1 cellular context compared by ENCODE assay signal in the genomic region with DNA sequence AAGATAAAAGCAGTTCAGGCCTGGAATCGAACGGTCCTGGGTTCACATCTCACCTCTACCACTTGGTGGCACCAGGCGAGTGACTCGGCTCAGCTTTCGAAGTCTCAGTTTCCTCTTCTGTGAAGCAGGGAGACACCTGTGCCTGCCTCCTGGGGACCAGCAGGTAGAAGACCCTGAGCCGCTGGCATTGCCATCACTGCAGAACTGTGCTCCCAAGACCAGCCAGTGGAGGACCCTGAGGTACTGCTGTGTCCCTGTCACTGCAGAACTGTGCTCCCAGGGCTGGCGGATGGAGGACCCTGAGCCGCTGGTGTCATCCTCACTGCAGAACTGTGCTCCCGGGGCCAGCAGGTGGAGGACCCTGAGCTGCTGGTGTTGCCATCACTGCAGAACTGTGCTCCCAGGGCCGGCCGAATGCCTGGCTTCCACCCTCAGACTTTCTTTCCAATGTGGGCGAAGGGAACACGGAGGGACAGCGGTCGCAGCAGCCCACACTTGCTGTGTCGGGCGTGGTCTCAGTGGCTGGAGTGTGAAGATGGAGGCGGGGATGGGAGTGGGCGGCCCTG.
TF ChIP-seq lines count a peak whose summit lies in the region.

No MANE protein-coding gene starts in this region.

TF ChIP-seq in HepG2, 621 proteins besides CTCF, POLR2A, EP300 and RAD21 (continued from another document and continues in another):
- TF ChIP-seq, protein P1, sequence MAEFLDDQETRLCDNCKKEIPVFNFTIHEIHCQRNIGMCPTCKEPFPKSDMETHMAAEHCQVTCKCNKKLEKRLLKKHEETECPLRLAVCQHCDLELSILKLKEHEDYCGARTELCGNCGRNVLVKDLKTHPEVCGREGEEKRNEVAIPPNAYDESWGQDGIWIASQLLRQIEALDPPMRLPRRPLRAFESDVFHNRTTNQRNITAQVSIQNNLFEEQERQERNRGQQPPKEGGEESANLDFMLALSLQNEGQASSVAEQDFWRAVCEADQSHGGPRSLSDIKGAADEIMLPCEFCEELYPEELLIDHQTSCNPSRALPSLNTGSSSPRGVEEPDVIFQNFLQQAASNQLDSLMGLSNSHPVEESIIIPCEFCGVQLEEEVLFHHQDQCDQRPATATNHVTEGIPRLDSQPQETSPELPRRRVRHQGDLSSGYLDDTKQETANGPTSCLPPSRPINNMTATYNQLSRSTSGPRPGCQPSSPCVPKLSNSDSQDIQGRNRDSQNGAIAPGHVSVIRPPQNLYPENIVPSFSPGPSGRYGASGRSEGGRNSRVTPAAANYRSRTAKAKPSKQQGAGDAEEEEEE (CRISPR knock-in tag; IDR thresholded peaks at IDR 0.05; ENCODE audit: borderline replicate concordance): 0 out of 2 replicates have a peak, but pooled peaks have one; percentile 39
- TF ChIP-seq, protein P2, sequence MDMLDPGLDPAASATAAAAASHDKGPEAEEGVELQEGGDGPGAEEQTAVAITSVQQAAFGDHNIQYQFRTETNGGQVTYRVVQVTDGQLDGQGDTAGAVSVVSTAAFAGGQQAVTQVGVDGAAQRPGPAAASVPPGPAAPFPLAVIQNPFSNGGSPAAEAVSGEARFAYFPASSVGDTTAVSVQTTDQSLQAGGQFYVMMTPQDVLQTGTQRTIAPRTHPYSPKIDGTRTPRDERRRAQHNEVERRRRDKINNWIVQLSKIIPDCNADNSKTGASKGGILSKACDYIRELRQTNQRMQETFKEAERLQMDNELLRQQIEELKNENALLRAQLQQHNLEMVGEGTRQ (IDR thresholded peaks at IDR 0.05; ENCODE audit: low read depth, low read length): no peak
- TF ChIP-seq, protein P2 (CRISPR knock-in tag; IDR thresholded peaks at IDR 0.05; ENCODE audit: borderline replicate concordance): no peak
- no peak for TF ChIP-seq ZKSCAN8 (CRISPR knock-in tag; IDR thresholded peaks at IDR 0.05; ENCODE audit: borderline replicate concordance)
- TF ChIP-seq ZNF546 (CRISPR knock-in tag; conservative IDR thresholded peaks at IDR 0.05): no peak
- no peak for TF ChIP-seq CBX2 (IDR thresholded peaks at IDR 0.05; ENCODE audit: low read depth, low read length)
- TF ChIP-seq CBX2 (CRISPR knock-in tag; IDR thresholded peaks at IDR 0.05; ENCODE audit: low read depth): no peak
- TF ChIP-seq, protein P3, sequence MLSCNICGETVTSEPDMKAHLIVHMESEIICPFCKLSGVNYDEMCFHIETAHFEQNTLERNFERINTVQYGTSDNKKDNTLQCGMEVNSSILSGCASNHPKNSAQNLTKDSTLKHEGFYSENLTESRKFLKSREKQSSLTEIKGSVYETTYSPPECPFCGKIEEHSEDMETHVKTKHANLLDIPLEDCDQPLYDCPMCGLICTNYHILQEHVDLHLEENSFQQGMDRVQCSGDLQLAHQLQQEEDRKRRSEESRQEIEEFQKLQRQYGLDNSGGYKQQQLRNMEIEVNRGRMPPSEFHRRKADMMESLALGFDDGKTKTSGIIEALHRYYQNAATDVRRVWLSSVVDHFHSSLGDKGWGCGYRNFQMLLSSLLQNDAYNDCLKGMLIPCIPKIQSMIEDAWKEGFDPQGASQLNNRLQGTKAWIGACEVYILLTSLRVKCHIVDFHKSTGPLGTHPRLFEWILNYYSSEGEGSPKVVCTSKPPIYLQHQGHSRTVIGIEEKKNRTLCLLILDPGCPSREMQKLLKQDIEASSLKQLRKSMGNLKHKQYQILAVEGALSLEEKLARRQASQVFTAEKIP (CRISPR knock-in tag; IDR thresholded peaks at IDR 0.05; ENCODE audit: borderline replicate concordance): no peak
- TF ChIP-seq, protein P4, sequence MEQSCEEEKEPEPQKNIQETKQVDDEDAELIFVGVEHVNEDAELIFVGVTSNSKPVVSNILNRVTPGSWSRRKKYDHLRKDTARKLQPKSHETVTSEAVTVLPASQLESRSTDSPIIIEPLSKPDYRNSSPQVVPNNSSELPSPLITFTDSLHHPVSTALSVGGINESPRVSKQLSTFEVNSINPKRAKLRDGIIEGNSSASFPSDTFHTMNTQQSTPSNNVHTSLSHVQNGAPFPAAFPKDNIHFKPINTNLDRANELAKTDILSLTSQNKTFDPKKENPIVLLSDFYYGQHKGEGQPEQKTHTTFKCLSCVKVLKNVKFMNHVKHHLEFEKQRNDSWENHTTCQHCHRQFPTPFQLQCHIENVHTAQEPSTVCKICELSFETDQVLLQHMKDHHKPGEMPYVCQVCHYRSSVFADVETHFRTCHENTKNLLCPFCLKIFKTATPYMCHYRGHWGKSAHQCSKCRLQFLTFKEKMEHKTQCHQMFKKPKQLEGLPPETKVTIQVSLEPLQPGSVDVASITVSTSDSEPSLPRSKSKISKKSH (CRISPR knock-in tag; IDR thresholded peaks at IDR 0.05; ENCODE audit: borderline replicate concordance): peak; percentile 23; the same call in 1 of the 2 replicates
- TF ChIP-seq NAIF1 (CRISPR knock-in tag; IDR thresholded peaks at IDR 0.05; ENCODE audit: borderline replicate concordance): no peak
- TF ChIP-seq, protein P5, sequence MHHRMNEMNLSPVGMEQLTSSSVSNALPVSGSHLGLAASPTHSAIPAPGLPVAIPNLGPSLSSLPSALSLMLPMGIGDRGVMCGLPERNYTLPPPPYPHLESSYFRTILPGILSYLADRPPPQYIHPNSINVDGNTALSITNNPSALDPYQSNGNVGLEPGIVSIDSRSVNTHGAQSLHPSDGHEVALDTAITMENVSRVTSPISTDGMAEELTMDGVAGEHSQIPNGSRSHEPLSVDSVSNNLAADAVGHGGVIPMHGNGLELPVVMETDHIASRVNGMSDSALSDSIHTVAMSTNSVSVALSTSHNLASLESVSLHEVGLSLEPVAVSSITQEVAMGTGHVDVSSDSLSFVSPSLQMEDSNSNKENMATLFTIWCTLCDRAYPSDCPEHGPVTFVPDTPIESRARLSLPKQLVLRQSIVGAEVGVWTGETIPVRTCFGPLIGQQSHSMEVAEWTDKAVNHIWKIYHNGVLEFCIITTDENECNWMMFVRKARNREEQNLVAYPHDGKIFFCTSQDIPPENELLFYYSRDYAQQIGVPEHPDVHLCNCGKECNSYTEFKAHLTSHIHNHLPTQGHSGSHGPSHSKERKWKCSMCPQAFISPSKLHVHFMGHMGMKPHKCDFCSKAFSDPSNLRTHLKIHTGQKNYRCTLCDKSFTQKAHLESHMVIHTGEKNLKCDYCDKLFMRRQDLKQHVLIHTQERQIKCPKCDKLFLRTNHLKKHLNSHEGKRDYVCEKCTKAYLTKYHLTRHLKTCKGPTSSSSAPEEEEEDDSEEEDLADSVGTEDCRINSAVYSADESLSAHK (CRISPR knock-in tag; IDR thresholded peaks at IDR 0.05; ENCODE audit: borderline replicate concordance): no peak
- no peak for TF ChIP-seq ARNTL (CRISPR knock-in tag; IDR thresholded peaks at IDR 0.05)
- TF ChIP-seq, protein P6, sequence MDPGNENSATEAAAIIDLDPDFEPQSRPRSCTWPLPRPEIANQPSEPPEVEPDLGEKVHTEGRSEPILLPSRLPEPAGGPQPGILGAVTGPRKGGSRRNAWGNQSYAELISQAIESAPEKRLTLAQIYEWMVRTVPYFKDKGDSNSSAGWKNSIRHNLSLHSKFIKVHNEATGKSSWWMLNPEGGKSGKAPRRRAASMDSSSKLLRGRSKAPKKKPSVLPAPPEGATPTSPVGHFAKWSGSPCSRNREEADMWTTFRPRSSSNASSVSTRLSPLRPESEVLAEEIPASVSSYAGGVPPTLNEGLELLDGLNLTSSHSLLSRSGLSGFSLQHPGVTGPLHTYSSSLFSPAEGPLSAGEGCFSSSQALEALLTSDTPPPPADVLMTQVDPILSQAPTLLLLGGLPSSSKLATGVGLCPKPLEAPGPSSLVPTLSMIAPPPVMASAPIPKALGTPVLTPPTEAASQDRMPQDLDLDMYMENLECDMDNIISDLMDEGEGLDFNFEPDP (CRISPR knock-in tag; conservative IDR thresholded peaks at IDR 0.05): no peak
- TF ChIP-seq, protein P7, sequence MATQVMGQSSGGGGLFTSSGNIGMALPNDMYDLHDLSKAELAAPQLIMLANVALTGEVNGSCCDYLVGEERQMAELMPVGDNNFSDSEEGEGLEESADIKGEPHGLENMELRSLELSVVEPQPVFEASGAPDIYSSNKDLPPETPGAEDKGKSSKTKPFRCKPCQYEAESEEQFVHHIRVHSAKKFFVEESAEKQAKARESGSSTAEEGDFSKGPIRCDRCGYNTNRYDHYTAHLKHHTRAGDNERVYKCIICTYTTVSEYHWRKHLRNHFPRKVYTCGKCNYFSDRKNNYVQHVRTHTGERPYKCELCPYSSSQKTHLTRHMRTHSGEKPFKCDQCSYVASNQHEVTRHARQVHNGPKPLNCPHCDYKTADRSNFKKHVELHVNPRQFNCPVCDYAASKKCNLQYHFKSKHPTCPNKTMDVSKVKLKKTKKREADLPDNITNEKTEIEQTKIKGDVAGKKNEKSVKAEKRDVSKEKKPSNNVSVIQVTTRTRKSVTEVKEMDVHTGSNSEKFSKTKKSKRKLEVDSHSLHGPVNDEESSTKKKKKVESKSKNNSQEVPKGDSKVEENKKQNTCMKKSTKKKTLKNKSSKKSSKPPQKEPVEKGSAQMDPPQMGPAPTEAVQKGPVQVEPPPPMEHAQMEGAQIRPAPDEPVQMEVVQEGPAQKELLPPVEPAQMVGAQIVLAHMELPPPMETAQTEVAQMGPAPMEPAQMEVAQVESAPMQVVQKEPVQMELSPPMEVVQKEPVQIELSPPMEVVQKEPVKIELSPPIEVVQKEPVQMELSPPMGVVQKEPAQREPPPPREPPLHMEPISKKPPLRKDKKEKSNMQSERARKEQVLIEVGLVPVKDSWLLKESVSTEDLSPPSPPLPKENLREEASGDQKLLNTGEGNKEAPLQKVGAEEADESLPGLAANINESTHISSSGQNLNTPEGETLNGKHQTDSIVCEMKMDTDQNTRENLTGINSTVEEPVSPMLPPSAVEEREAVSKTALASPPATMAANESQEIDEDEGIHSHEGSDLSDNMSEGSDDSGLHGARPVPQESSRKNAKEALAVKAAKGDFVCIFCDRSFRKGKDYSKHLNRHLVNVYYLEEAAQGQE (IDR thresholded peaks at IDR 0.05; ENCODE audit: borderline replicate concordance in 1 of 2, low read depth in 1 of 2, low read length in 2 of 2): no peak
- TF ChIP-seq ARID2 (CRISPR knock-in tag; IDR thresholded peaks at IDR 0.05; ENCODE audit: borderline replicate concordance): no peak
- TF ChIP-seq U2AF2 (IDR thresholded peaks at IDR 0.05; ENCODE audit: low read depth, low read length): no peak
- TF ChIP-seq ZNF782 (CRISPR knock-in tag; IDR thresholded peaks at IDR 0.05; ENCODE audit: borderline replicate concordance): no peak
- no peak for TF ChIP-seq RCOR2 (CRISPR knock-in tag; IDR thresholded peaks at IDR 0.05)
- TF ChIP-seq ZFP90 (CRISPR knock-in tag; IDR thresholded peaks at IDR 0.05; ENCODE audit: borderline replicate concordance): no peak
- no peak for TF ChIP-seq ZNF317 (CRISPR knock-in tag; IDR thresholded peaks at IDR 0.05)
- TF ChIP-seq, protein P8, sequence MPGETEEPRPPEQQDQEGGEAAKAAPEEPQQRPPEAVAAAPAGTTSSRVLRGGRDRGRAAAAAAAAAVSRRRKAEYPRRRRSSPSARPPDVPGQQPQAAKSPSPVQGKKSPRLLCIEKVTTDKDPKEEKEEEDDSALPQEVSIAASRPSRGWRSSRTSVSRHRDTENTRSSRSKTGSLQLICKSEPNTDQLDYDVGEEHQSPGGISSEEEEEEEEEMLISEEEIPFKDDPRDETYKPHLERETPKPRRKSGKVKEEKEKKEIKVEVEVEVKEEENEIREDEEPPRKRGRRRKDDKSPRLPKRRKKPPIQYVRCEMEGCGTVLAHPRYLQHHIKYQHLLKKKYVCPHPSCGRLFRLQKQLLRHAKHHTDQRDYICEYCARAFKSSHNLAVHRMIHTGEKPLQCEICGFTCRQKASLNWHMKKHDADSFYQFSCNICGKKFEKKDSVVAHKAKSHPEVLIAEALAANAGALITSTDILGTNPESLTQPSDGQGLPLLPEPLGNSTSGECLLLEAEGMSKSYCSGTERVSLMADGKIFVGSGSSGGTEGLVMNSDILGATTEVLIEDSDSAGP (CRISPR knock-in tag; IDR thresholded peaks at IDR 0.05; ENCODE audit: borderline replicate concordance): peak; percentile 63; the same call in 1 of the 2 replicates
- TF ChIP-seq NFKBIZ (CRISPR knock-in tag; IDR thresholded peaks at IDR 0.05): no peak
- no peak for TF ChIP-seq FOXA1 (IDR thresholded peaks at IDR 0.05)
- TF ChIP-seq FOXA1 (CRISPR knock-in tag; IDR thresholded peaks at IDR 0.05): no peak
- TF ChIP-seq, protein P9, sequence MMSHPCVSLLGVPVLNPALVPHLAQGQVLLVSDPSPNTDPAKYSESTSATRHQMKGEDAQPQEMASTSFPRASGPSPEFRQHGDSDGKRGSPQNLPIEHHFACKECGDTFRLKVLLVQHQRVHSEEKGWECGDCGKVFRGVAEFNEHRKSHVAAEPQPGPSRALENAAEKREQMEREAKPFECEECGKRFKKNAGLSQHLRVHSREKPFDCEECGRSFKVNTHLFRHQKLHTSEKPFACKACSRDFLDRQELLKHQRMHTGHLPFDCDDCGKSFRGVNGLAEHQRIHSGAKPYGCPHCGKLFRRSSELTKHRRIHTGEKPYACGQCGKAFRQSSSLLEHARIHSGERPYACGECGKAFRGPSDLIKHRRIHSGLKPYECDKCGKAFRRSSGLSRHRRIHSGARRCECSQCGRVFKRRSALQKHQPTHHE (CRISPR knock-in tag; IDR thresholded peaks at IDR 0.05; ENCODE audit: borderline replicate concordance): no peak
- no peak for TF ChIP-seq ZFAT (CRISPR knock-in tag; conservative IDR thresholded peaks at IDR 0.05)
- no peak for TF ChIP-seq ZNF577 (CRISPR knock-in tag; IDR thresholded peaks at IDR 0.05; ENCODE audit: borderline replicate concordance, low read depth)
- TF ChIP-seq ZNF274 (CRISPR knock-in tag; IDR thresholded peaks at IDR 0.05): 0 out of 2 replicates have a peak, but pooled peaks have one; percentile 55
- TF ChIP-seq ZSCAN29 (CRISPR knock-in tag; conservative IDR thresholded peaks at IDR 0.05): no peak
- TF ChIP-seq MBNL3 (CRISPR knock-in tag; conservative IDR thresholded peaks at IDR 0.05): no peak
- peak; percentile 52; the same call in 1 of the 2 replicates for TF ChIP-seq ZKSCAN5 (CRISPR knock-in tag; IDR thresholded peaks at IDR 0.05)
- no peak for TF ChIP-seq ZNF33B (CRISPR knock-in tag; IDR thresholded peaks at IDR 0.05)
- TF ChIP-seq PITX1 (CRISPR knock-in tag; IDR thresholded peaks at IDR 0.05): peak; percentile 58
- no peak for TF ChIP-seq ELF3 (CRISPR knock-in tag; IDR thresholded peaks at IDR 0.05)
- TF ChIP-seq TGIF2 (CRISPR knock-in tag; IDR thresholded peaks at IDR 0.05): no peak
- TF ChIP-seq, protein P10, sequence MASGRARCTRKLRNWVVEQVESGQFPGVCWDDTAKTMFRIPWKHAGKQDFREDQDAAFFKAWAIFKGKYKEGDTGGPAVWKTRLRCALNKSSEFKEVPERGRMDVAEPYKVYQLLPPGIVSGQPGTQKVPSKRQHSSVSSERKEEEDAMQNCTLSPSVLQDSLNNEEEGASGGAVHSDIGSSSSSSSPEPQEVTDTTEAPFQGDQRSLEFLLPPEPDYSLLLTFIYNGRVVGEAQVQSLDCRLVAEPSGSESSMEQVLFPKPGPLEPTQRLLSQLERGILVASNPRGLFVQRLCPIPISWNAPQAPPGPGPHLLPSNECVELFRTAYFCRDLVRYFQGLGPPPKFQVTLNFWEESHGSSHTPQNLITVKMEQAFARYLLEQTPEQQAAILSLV (CRISPR knock-in tag; IDR thresholded peaks at IDR 0.05; ENCODE audit: borderline replicate concordance): peak; percentile 84; the same call in 1 of the 2 replicates
- TF ChIP-seq KLF15 (CRISPR knock-in tag; IDR thresholded peaks at IDR 0.05; ENCODE audit: borderline replicate concordance): no peak
- no peak for TF ChIP-seq U2AF1 (optimal IDR thresholded peaks at IDR 0.05; ENCODE audit: low read depth, low read length)
- no peak for TF ChIP-seq SNAI1 (CRISPR knock-in tag; IDR thresholded peaks at IDR 0.05; ENCODE audit: borderline replicate concordance)
- TF ChIP-seq MBD4 (IDR thresholded peaks at IDR 0.05; ENCODE audit: borderline replicate concordance, low read length): no peak
- TF ChIP-seq ZNF451 (CRISPR knock-in tag; IDR thresholded peaks at IDR 0.05): no peak; the same call in 1 of the 2 replicates
